ENCODE assay signal across 28 cellular contexts in the genomic region with DNA sequence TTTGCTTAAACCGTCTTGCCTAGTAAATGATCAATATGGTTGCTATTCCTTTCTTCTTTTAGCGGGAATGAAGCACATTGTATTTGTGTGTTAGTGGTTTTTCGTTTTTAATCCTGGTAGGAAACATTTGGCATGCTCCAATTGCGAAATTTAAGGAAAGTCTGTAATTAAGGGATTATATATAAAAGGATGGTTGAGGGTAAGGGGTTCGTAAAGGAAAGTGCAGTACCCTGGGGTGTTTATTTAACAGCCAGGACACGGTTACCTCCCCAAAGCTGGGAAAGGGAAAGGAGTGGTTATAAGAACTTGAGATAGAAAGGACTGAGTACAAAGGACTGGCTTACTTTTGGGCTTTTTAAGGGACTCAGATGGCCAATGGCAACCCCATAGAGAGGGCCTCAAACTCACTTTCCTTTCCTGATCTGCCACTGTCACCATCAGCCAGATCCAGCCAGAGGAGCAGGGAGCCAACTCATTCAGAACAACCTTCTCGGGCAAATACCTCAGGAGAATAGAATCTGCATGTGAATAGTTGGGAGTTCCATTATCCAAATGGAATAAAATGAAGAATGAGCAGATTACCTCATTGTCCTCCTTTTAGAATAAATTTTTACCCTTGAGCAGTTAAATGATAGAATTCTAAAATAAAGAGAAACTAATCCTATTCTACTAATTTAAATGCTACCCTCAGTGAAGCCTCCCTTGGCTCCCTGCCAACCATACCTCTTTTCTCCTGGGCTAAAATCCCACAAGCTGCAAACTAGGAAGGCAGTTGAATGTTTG.
DNase-seq lines count a peak whose midpoint lies in the region.
"Had no signal": no experiment of that assay in that cellular context is flagged by ENCODE, and none has a peak within 500 bp of the region (broad histone marks: within the 10 kb centered on the region; RNA-seq: fewer than 3 reads in every experiment).

No MANE protein-coding gene starts in this region.

- H3K27me3 Mint-ChIP-seq in activated naive CD4-positive, alpha-beta T cell treated with anti-CD3 and anti-CD28 coated beads for 36 hours (ENCODE audit: low read depth): no peaks in the 10 kb centered on the region
- H3K27me3 Mint-ChIP-seq: progenitor cell of endocrine pancreas had no signal

- CTCF ChIA-PET in activated naive CD4-positive, alpha-beta T cell treated with anti-CD3 and anti-CD28 coated beads for 36 hours (lab: Charles Lee): no interaction called here

- H3K36me3 Mint-ChIP-seq in activated naive CD4-positive, alpha-beta T cell treated with anti-CD3 and anti-CD28 coated beads for 36 hours (ENCODE audit: low read depth): no peaks in the 10 kb centered on the region

- DNase-seq in SHP77 treated with DMSO at 0.1 percent for 48 hours (lab: John Stamatoyannopoulos, UW): peak; percentile 12
- DNase-seq in SHP77 (lab: John Stamatoyannopoulos, UW): no peak
- peak; percentile 68 to 72 for DNase-seq in NCI-H446 (lab: John Stamatoyannopoulos, UW)
- peak; percentile 16 for DNase-seq in globus pallidus (ENCODE audit: low spot score)
- no peak for DNase-seq in NCI-H187 treated with DMSO at 0.1 percent for 48 hours (lab: John Stamatoyannopoulos, UW)
- no peak for DNase-seq in activated naive CD4-positive, alpha-beta T cell treated with anti-CD3 and anti-CD28 coated beads for 36 hours
- DNase-seq in activated naive CD4-positive, alpha-beta T cell treated with anti-CD3 and anti-CD28 coated beads, Interleukin-2, amount 50 U/mL, for 16 hours: no peak
- DNase-seq in DMS53 treated with DMSO at 0.1 percent for 48 hours (lab: John Stamatoyannopoulos, UW; ENCODE audit: unreplicated experiment): no peak
- DNase-seq: ACHN; activated CD4-positive, CD25-positive, alpha-beta regulatory T cell treated with anti-CD3 and anti-CD28 coated beads, Interleukin-2, amount 50 U/mL, for 72 hours; activated CD8-positive, alpha-beta T cell treated with anti-CD3 and anti-CD28 coated beads for 36 hours; activated gamma-delta T cell treated with Interleukin-2 at 50 U/mL for 16 hours; activated T-cell treated with anti-CD3 and anti-CD28 coated beads for 4 hours; glutamatergic neuron; Karpas-422; left ventricle myocardium superior; mucosa of descending colon; MV-4-11; NCI-H1930; NCI-H524 treated with DMSO at 0.1 percent for 48 hours; OCI-M1; Right ventricle myocardium superior; sigmoid colon; stimulated activated CD4-positive, alpha-beta T cell treated with anti-CD3 and anti-CD28 coated beads, Interleukin-15, amount 100 ng/mL, for 24 hours; stimulated activated CD8-positive, alpha-beta memory T cell treated with anti-CD3 and anti-CD28 coated beads, Interleukin-4, amount 100 ng/mL, for 48 hours; SW 1271; upper lobe of left lung had no signal

- H3K4me3 Mint-ChIP-seq in activated naive CD4-positive, alpha-beta T cell treated with anti-CD3 and anti-CD28 coated beads for 36 hours: no peak overlapping the region
- H3K4me3 Mint-ChIP-seq: activated CD8-positive, alpha-beta T cell treated with anti-CD3 and anti-CD28 coated beads for 36 hours had no signal

- intact Hi-C loops in activated naive CD4-positive, alpha-beta T cell treated with anti-CD3 and anti-CD28 coated beads for 36 hours (cut with micrococcal nuclease): no loop called here

- no peaks in the 10 kb centered on the region for H3K4me1 Mint-ChIP-seq in activated naive CD4-positive, alpha-beta T cell treated with anti-CD3 and anti-CD28 coated beads for 36 hours (ENCODE audit: low read depth)

- no peak overlapping the region for H3K27ac Mint-ChIP-seq in activated naive CD4-positive, alpha-beta T cell treated with anti-CD3 and anti-CD28 coated beads for 36 hours
- H3K27ac Mint-ChIP-seq: activated CD8-positive, alpha-beta T cell treated with anti-CD3 and anti-CD28 coated beads for 36 hours; progenitor cell of endocrine pancreas had no signal

- peaks cover 1% of the 10 kb centered on the region for H3K9me3 Mint-ChIP-seq in activated naive CD4-positive, alpha-beta T cell treated with anti-CD3 and anti-CD28 coated beads for 36 hours

Comparison
In these comparisons a context has a peak if more than half of its experiments do, and no peak if none do; other contexts are left out.
1. DNase-seq: peak in SHP77 treated with DMSO at 0.1 percent for 48 hours (single experiment), NCI-H446 (2 of 2) and globus pallidus (single experiment); none in SHP77 (0 of 2), NCI-H187 treated with DMSO at 0.1 percent for 48 hours (single experiment), activated naive CD4-positive, alpha-beta T cell treated with anti-CD3 and anti-CD28 coated beads for 36 hours (single experiment), activated naive CD4-positive, alpha-beta T cell treated with anti-CD3 and anti-CD28 coated beads, Interleukin-2, amount 50 U/mL, for 16 hours (single experiment) and DMS53 treated with DMSO at 0.1 percent for 48 hours (single experiment).